Comparison of ENCODE assay signal across 1 cellular context in genomic region chrX:155334486-155335316, GRCh38.
TF ChIP-seq lines count a peak whose summit lies in the region.

Gene CLIC2, minus strand, starts transcription at chrX:155334614. Its CDS starts 187 bp downstream, at chrX:155334427.

TF ChIP-seq in K562, 482 proteins besides CTCF, POLR2A, EP300 and RAD21 (continued from another document and continues in another):
- TF ChIP-seq TAL1 (IDR thresholded peaks at IDR 0.05) (peak; percentile 81), LEF1 (IDR thresholded peaks at IDR 0.05) (peak; percentile 68), MGA (IDR thresholded peaks at IDR 0.05) (peak; percentile 72; the same call in 1 of the 2 replicates), RBM14 (IDR thresholded peaks at IDR 0.05; ENCODE audit: borderline replicate concordance, insufficient read depth, low read depth, low read length) (no peak), MAZ (CRISPR knock-in tag; conservative IDR thresholded peaks at IDR 0.05 in 1 of 2, IDR thresholded peaks at IDR 0.05 in 1 of 2) (peak in 1 of 2 experiments; percentile 74; a peak in 2 of 4 replicates), C11orf30 (IDR thresholded peaks at IDR 0.05; ENCODE audit: low read depth) (peak; percentile 94), YBX1 (IDR thresholded peaks at IDR 0.05) (peak; percentile 99), AFF1 (IDR thresholded peaks at IDR 0.05; ENCODE audit: low read depth in 1 of 2, partially characterized antibody in 2 of 2) (peak in 1 of 2 experiments; percentile 46), ZNF318 (IDR thresholded peaks at IDR 0.05; ENCODE audit: borderline replicate concordance in 1 of 2, low read depth in 1 of 2) (peak; percentile 77 to 100; a peak in 3 of 4 replicates), MYC (IDR thresholded peaks at IDR 0.05; ENCODE audit: low read depth, low read length) (peak; percentile 88), MYC (CRISPR knock-in tag; IDR thresholded peaks at IDR 0.05; ENCODE audit: borderline replicate concordance, low read depth) (no peak), CTBP1 (IDR thresholded peaks at IDR 0.05; ENCODE audit: borderline replicate concordance) (peak; percentile 37; the same call in 1 of the 2 replicates), MNT (conservative IDR thresholded peaks at IDR 0.05) (peak; percentile 92 to 94), PRDM10 (IDR thresholded peaks at IDR 0.05; ENCODE audit: partially characterized antibody) (peak; percentile 32), JUND (IDR thresholded peaks at IDR 0.05; ENCODE audit: borderline replicate concordance, low read depth, low read length) (peak; percentile 87), JUND (tag; IDR thresholded peaks at IDR 0.05; ENCODE audit: borderline replicate concordance, low read depth, low read length) (peak; percentile 75; the same call in 1 of the 3 replicates), MYBL2 (IDR thresholded peaks at IDR 0.05; ENCODE audit: low read depth) (peak; percentile 53; the same call in 1 of the 2 replicates), MYBL2 (CRISPR knock-in tag; IDR thresholded peaks at IDR 0.05; ENCODE audit: borderline replicate concordance) (no peak)
